In the genomic region with DNA sequence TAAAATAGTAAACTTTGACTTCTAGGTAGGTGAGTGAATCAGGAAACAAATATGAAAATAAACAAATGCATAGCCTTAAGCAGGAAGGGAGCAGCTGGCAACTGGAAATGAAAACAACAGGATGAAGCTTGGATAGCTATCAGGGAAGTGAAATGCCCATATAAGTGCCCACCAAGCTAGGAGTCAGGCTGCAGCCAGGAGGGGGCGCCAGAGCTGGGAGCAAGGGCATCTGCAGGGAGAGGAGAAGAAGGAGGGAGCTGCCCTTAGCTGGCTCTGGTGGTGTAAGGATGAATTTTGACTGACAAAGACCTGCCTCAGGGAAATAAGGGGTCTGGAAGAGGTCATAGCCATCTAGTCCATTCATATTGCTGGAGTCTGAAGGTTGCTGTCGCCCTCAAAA, we compare ENCODE assay signal across 7 cellular contexts.
DNase-seq lines count a peak whose midpoint lies in the region; ATAC-seq, FAIRE-seq and TF ChIP-seq lines count a peak whose summit lies in the region.

No MANE protein-coding gene starts in this region.

- H3K9me1 ChIP-seq in K562 (ENCODE audit: control insufficient read depth, insufficient read depth, low read length), result no peaks in the 10 kb centered on the region

- H3K27ac ChIP-seq in DND-41 (ENCODE audit: low read length), result no peak overlapping the region
- no peak overlapping the region for H3K27ac ChIP-seq in K562 (ENCODE audit: extremely low read depth, low read depth, low read length)
- no peak overlapping the region for H3K27ac ChIP-seq in gastroesophageal sphincter

- no peak for TF ChIP-seq EP300 in K562 (IDR thresholded peaks at IDR 0.05; ENCODE audit: low read length)
- no peak for TF ChIP-seq EP300 in gastroesophageal sphincter (IDR thresholded peaks at IDR 0.05)

- H4K20me1 ChIP-seq in DND-41 (ENCODE audit: insufficient read depth, low read length) (no peaks in the 10 kb centered on the region), K562 (replicated peaks; ENCODE audit: control insufficient read depth, insufficient read depth, low read length) (no peaks in the 10 kb centered on the region)

- POLR2A ChIA-PET in K562 (lab: Yijun Ruan, JAX), result no interaction called here

- H3K9ac ChIP-seq in DND-41 (ENCODE audit: low read depth, low read length) (no peak overlapping the region), K562 (ENCODE audit: insufficient read depth in 1 of 2, low read depth in 2 of 2, low read length in 2 of 2) (no peak overlapping the region)

- H3K36me3 ChIP-seq in DND-41 (ENCODE audit: insufficient read depth, low read length), result no peaks in the 10 kb centered on the region
- H3K36me3 ChIP-seq in MG63, result no peaks in the 10 kb centered on the region
- no peaks in the 10 kb centered on the region for H3K36me3 ChIP-seq in K562 (ENCODE audit: control insufficient read depth, insufficient read depth, low read length)
- no peaks in the 10 kb centered on the region for H3K36me3 ChIP-seq in gastroesophageal sphincter

- H3K4me1 ChIP-seq in DND-41 (ENCODE audit: insufficient read depth, low read length) (no peaks in the 10 kb centered on the region), K562 (replicated peaks in 1 of 2; ENCODE audit: control insufficient read depth in 2 of 2, insufficient read depth in 2 of 2, low read length in 2 of 2) (no peaks in the 10 kb centered on the region), gastroesophageal sphincter (no peaks in the 10 kb centered on the region)

- no peak for FAIRE-seq in K562 (lab: Jason Lieb, UNC)

- intact Hi-C loops in K562 (cut with micrococcal nuclease), result no loop called here

- H2AFZ ChIP-seq in DND-41 (ENCODE audit: low read depth, low read length) (no peak overlapping the region), K562 (ENCODE audit: low read depth, low read length) (no peak overlapping the region)

- in situ Hi-C loops in K562 (cut with MboI), result no loop called here

- TF ChIP-seq CTCF in DND-41 (IDR thresholded peaks at IDR 0.05; ENCODE audit: borderline replicate concordance, extremely low read depth, low read length, poor library complexity, severe bottlenecking), result peak; percentile 47
- TF ChIP-seq CTCF in K562 (IDR thresholded peaks at IDR 0.05 in 2 of 3, conservative IDR thresholded peaks at IDR 0.05 in 1 of 3; ENCODE audit: insufficient read depth in 2 of 3, low read depth in 1 of 3, low read length in 3 of 3), result peak; percentile 39 to 59 (median 39); a peak in 4 of 6 replicates
- peak in 1 of 4 experiments; percentile 23 for TF ChIP-seq CTCF in gastroesophageal sphincter (IDR thresholded peaks at IDR 0.05)

- DNase-seq in DND-41, result peak; percentile 15
- DNase-seq in MG63, result peak; percentile 41
- DNase-seq in K562 (ENCODE audit: extremely low read depth in 1 of 4, low spot score in 3 of 4), result peak; percentile 24 to 34 (median 28)
- peak; percentile 57 for DNase-seq in stimulated activated CD8-positive, alpha-beta memory T cell treated with anti-CD3 and anti-CD28 coated beads, Interleukin-4, amount 100 ng/mL, for 48 hours

- H3K27me3 ChIP-seq in DND-41 (ENCODE audit: insufficient read depth, low read length, poor library complexity) (no peaks in the 10 kb centered on the region), MG63 (no peaks in the 10 kb centered on the region), K562 (ENCODE audit: control insufficient read depth in 2 of 2, insufficient read depth in 2 of 2, low read length in 2 of 2) (no peaks in the 10 kb centered on the region), gastroesophageal sphincter (no peaks in the 10 kb centered on the region)

- 0% methylated on average over 2 of the region's 2 CpGs for WGBS in K562 (ENCODE audit: insufficient coverage, low coverage, missing lambda C conversion rate)
- WGBS in gastroesophageal sphincter (ENCODE audit: low coverage in 1 of 2), 2 donors, result 50% methylated on average over 2 of the region's 2 CpGs; no CpG with 5 or more reads in 1 of the 2 donors

- H3K4me3 ChIP-seq in DND-41 (ENCODE audit: low read depth in 1 of 2, low read length in 2 of 2) (no peak overlapping the region), MG63 (no peak overlapping the region), K562 (no peak overlapping the region), gastroesophageal sphincter (no peak overlapping the region)

- TF ChIP-seq POLR2A in K562 (conservative IDR thresholded peaks at IDR 0.05) (no peak), gastroesophageal sphincter (IDR thresholded peaks at IDR 0.05) (no peak)

- H3K4me2 ChIP-seq in DND-41 (ENCODE audit: insufficient read depth, low read length) (no peak overlapping the region), K562 (ENCODE audit: insufficient read depth, low read length) (no peak overlapping the region)

- CTCF ChIA-PET in K562 (lab: Yijun Ruan, JAX; ENCODE audit: low intra/inter-chr PET ratio), result no interaction called here

- H3K9me3 ChIP-seq in DND-41 (ENCODE audit: insufficient read depth, low read length, severe bottlenecking), result no peaks in the 10 kb centered on the region
- no peaks in the 10 kb centered on the region for H3K9me3 ChIP-seq in MG63
- no peaks in the 10 kb centered on the region for H3K9me3 ChIP-seq in K562 (replicated peaks; ENCODE audit: control insufficient read depth, insufficient read depth, low read depth, low read length)
- H3K9me3 ChIP-seq in gastroesophageal sphincter, result no peaks in the 10 kb centered on the region

- H3K79me2 ChIP-seq in DND-41 (ENCODE audit: insufficient read depth, low read length) (no peaks in the 10 kb centered on the region), K562 (ENCODE audit: control insufficient read depth, insufficient read depth, low read length) (no peaks in the 10 kb centered on the region)

- no peak; the same call in 2 of the 3 replicates for ATAC-seq in DND-41 (ENCODE audit: insufficient read depth, low read depth)
- peak; percentile 61 for ATAC-seq in GM19328 (IDR thresholded peaks at IDR 0.05; ENCODE audit: unreplicated experiment)
- peak; percentile 77 for ATAC-seq in K562
- no peak for ATAC-seq in gastroesophageal sphincter
- ATAC-seq in GM18498 (IDR thresholded peaks at IDR 0.05; ENCODE audit: unreplicated experiment), result no peak

- no TSS peak for BruUV-seq in K562 (replicated peaks; lab: Mats Ljungman, UMichigan)

- peak; percentile 33 to 55 for TF ChIP-seq RAD21 in K562 (CRISPR knock-in tag; conservative IDR thresholded peaks at IDR 0.05 in 1 of 2, IDR thresholded peaks at IDR 0.05 in 1 of 2)

TF ChIP-seq in K562, 482 proteins besides CTCF, POLR2A, EP300 and RAD21:
- TF ChIP-seq SMC3 (conservative IDR thresholded peaks at IDR 0.05; ENCODE audit: insufficient read depth, low read depth, low read length), result 0 out of 2 replicates have a peak, but pooled peaks have one; percentile 26
- no peak for TF ChIP-seq ZNF551 (CRISPR knock-in tag; IDR thresholded peaks at IDR 0.05)
- TF ChIP-seq, protein P1, sequence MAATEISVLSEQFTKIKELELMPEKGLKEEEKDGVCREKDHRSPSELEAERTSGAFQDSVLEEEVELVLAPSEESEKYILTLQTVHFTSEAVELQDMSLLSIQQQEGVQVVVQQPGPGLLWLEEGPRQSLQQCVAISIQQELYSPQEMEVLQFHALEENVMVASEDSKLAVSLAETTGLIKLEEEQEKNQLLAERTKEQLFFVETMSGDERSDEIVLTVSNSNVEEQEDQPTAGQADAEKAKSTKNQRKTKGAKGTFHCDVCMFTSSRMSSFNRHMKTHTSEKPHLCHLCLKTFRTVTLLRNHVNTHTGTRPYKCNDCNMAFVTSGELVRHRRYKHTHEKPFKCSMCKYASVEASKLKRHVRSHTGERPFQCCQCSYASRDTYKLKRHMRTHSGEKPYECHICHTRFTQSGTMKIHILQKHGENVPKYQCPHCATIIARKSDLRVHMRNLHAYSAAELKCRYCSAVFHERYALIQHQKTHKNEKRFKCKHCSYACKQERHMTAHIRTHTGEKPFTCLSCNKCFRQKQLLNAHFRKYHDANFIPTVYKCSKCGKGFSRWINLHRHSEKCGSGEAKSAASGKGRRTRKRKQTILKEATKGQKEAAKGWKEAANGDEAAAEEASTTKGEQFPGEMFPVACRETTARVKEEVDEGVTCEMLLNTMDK (IDR thresholded peaks at IDR 0.05; ENCODE audit: borderline replicate concordance, insufficient read depth, low read depth, low read length, poor library complexity, severe bottlenecking), result peak; percentile 43

Comparison
In these comparisons a context has a peak if more than half of its experiments do, and no peak if none do; other contexts are left out.
1. ATAC-seq: peak in GM19328 (single experiment) and K562 (single experiment); none in DND-41 (single experiment), gastroesophageal sphincter (single experiment) and GM18498 (single experiment).
2. Peak in every context shown above with its lines, with median percentiles within 50 percentile points of each other: DNase-seq.